In the genomic region with DNA sequence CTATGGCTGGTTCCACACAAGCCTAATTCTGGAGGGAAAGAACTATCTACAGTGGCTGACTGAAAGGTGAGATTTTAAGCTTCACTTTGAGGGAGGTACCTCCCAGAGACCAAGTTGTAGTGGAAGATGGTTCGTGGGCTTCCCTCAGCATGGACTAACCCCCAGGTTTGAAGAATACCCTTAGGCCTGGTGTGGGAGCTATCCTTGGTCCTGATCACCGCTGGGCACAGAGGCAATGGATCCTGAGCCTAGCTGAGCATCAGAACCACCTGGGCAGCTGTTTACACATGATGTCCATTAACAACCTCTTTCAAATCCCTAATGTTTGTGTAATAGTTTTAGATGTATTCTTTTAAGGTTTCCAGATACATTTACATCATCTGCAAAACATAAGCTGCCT, we compare ENCODE assay signal across 16 cellular contexts. TPM values are rescaled to one million over a fixed set of nuclear protein-coding genes. Genes with fewer than 3 reads are reported as not detected.
A peak's percentile ranks its signal among the peaks of the same experiment; 100 is the strongest.
DNase-seq lines count a peak whose midpoint lies in the region; ATAC-seq and TF ChIP-seq lines count a peak whose summit lies in the region.
"Had no signal": no experiment of that assay in that cellular context is flagged by ENCODE, and none has a peak within 500 bp of the region (broad histone marks: within the 10 kb centered on the region; RNA-seq: fewer than 3 reads in every experiment).

No MANE protein-coding gene starts in this region.

- H3K9ac ChIP-seq in PC-3 (ENCODE audit: low read length) (no peak overlapping the region), endodermal cell (ENCODE audit: extremely low read depth, low read length, poor library complexity, severe bottlenecking) (no peak overlapping the region)

- CTCF ChIA-PET in PC-3 (lab: Charles Lee), result no interaction called here

- H3K4me2 ChIP-seq in PC-3 (ENCODE audit: low read length), result no peak overlapping the region

- no peak overlapping the region for H2AFZ ChIP-seq in PC-3 (ENCODE audit: low read length)

- no peak for ATAC-seq in PC-3

- no peaks in the 10 kb centered on the region for H3F3A ChIP-seq in PC-3 (ENCODE audit: low read length, unreplicated experiment)

- H3K9me3 ChIP-seq in PC-3 (ENCODE audit: low read length) (no peaks in the 10 kb centered on the region), endodermal cell (ENCODE audit: control insufficient read depth, low read length) (peaks cover 7% of the 10 kb centered on the region)

- H3K27me3 ChIP-seq in PC-3 (ENCODE audit: low read length) (peaks cover 15% of the 10 kb centered on the region; the same call in 1 of the 2 replicates), endodermal cell (ENCODE audit: control insufficient read depth, insufficient read depth, low read length, poor library complexity, severe bottlenecking) (no peaks in the 10 kb centered on the region)

- DNase-seq in stimulated activated CD4-positive, alpha-beta T cell treated with anti-CD3 and anti-CD28 coated beads, Interleukin-15, amount 100 ng/mL, for 24 hours, result peak; percentile 7
- DNase-seq in stimulated activated CD4-positive, alpha-beta T cell treated with anti-CD3 and anti-CD28 coated beads, Interleukin-4, amount 100 ng/mL, for 24 hours, result no peak
- DNase-seq in PC-3, result peak; percentile 50
- peak; percentile 92 for DNase-seq in endodermal cell
- DNase-seq in stimulated activated CD8-positive, alpha-beta memory T cell treated with anti-CD3 and anti-CD28 coated beads, Interleukin-4, amount 100 ng/mL, for 48 hours, result peak; percentile 33
- DNase-seq in stimulated activated naive CD4-positive, alpha-beta T cell treated with Interleukin-2 at 50 U/mL for 16 hours (lab: John Stamatoyannopoulos, UW), result no peak
- DNase-seq in NCI-H748 (lab: John Stamatoyannopoulos, UW; ENCODE audit: unreplicated experiment), result no peak
- DNase-seq in OCI-M2 (lab: John Stamatoyannopoulos, UW; ENCODE audit: unreplicated experiment), result no peak
- DNase-seq: CD4-positive, CD25-positive, alpha-beta regulatory T cell; hypothalamus; NCI-H1436; NCI-H526 had no signal

- no peaks in the 10 kb centered on the region for H3K4me1 Mint-ChIP-seq in endodermal cell
- H3K4me1 Mint-ChIP-seq: CD4-positive, CD25-positive, alpha-beta regulatory T cell had no signal

- H3K4me3 Mint-ChIP-seq in endodermal cell, result no peak overlapping the region
- H3K4me3 Mint-ChIP-seq: CD4-positive, CD25-positive, alpha-beta regulatory T cell had no signal

- H3K27ac ChIP-seq in PC-3 (ENCODE audit: low read length) (no peak overlapping the region), endodermal cell (ENCODE audit: low read depth, low read length) (no peak overlapping the region)

- peaks cover 4% of the 10 kb centered on the region for H3K27me3 Mint-ChIP-seq in endodermal cell (ENCODE audit: insufficient read depth)
- H3K27me3 Mint-ChIP-seq: CD4-positive, CD25-positive, alpha-beta regulatory T cell had no signal

- no peaks in the 10 kb centered on the region for H3K36me3 Mint-ChIP-seq in endodermal cell (ENCODE audit: low read depth)
- H3K36me3 Mint-ChIP-seq: CD4-positive, CD25-positive, alpha-beta regulatory T cell had no signal

- WGBS in endodermal cell (ENCODE audit: insufficient coverage in 1 of 2, insufficient read length in 1 of 2), 2 experiments, result 69% methylated on average over 2 of the region's 2 CpGs; no CpG with 5 or more reads in 1 of the 2 experiments

- H3K9me2 ChIP-seq in PC-3 (replicated peaks; ENCODE audit: low read length), result no peaks in the 10 kb centered on the region

- H3K27ac Mint-ChIP-seq in endodermal cell, result no peak overlapping the region
- H3K27ac Mint-ChIP-seq: CD4-positive, CD25-positive, alpha-beta regulatory T cell; progenitor cell of endocrine pancreas had no signal

- POLR2A ChIA-PET in PC-3 (lab: Charles Lee; ENCODE audit: unreplicated experiment), result no interaction called here

- H3K4me3 ChIP-seq in PC-3 (ENCODE audit: low read length) (no peak overlapping the region), endodermal cell (ENCODE audit: low read length) (no peak overlapping the region)

- no peaks in the 10 kb centered on the region for H4K20me1 ChIP-seq in PC-3 (ENCODE audit: low read length)

- peaks cover 12% of the 10 kb centered on the region for H3K9me3 Mint-ChIP-seq in endodermal cell

- no TSS peak for BruUV-seq in PC-3 (replicated peaks; lab: Mats Ljungman, UMichigan)

- H3K4me1 ChIP-seq in PC-3 (ENCODE audit: insufficient read depth, low read length) (no peaks in the 10 kb centered on the region), endodermal cell (ENCODE audit: control insufficient read depth, insufficient read depth, low read length) (no peaks in the 10 kb centered on the region)

- H3K36me3 ChIP-seq in PC-3 (ENCODE audit: low read depth, low read length), result no peaks in the 10 kb centered on the region
- no peaks in the 10 kb centered on the region for H3K36me3 ChIP-seq in endodermal cell (ENCODE audit: control insufficient read depth, insufficient read depth, low read length)

- intact Hi-C loops in PC-3 (cut with micrococcal nuclease), result no loop called here

- TF ChIP-seq CTCF in PC-3 (conservative IDR thresholded peaks at IDR 0.05; ENCODE audit: low read depth, low read length) (no peak), endodermal cell (conservative IDR thresholded peaks at IDR 0.05) (no peak)

- H3K79me2 ChIP-seq in PC-3 (ENCODE audit: low read length), result no peaks in the 10 kb centered on the region

RNA-seq across cellular contexts. Expression of a gene that starts 10.3 kb away (rescaled TPM):
- total RNA-seq in PC-3 (2014; rRNA removed) (not detected in 2 replicates), endodermal cell (not detected)
- not detected for polyA plus RNA-seq in endodermal cell (2013, experiment 1 of 2)
- polyA plus RNA-seq in endodermal cell (2013, experiment 2 of 2), result not detected
- total RNA-seq: astrocyte; CD4-positive, CD25-positive, alpha-beta regulatory T cell; mesenteric fat pad; progenitor cell of endocrine pancreas; subcutaneous adipose tissue had no signal
- polyA plus RNA-seq: CD4-positive, CD25-positive, alpha-beta regulatory T cell had no signal

RNA-seq across cellular contexts. Expression of a gene that starts 32.8 kb away (rescaled TPM):
- total RNA-seq in PC-3 (2014; rRNA removed) (17.2 and 24.2 TPM in 2 replicates), endodermal cell (10 to 100 TPM; 27.1 to 28.3 TPM)
- 16.6 TPM for polyA plus RNA-seq in endodermal cell (2013, experiment 1 of 2)
- 20.3 TPM for polyA plus RNA-seq in endodermal cell (2013, experiment 2 of 2)

Comparison
In these comparisons a context has a peak if more than half of its experiments do, and no peak if none do; other contexts are left out.
1. DNase-seq: peak in stimulated activated CD4-positive, alpha-beta T cell treated with anti-CD3 and anti-CD28 coated beads, Interleukin-15, amount 100 ng/mL, for 24 hours (single experiment), PC-3 (single experiment), endodermal cell (single experiment) and stimulated activated CD8-positive, alpha-beta memory T cell treated with anti-CD3 and anti-CD28 coated beads, Interleukin-4, amount 100 ng/mL, for 48 hours (single experiment); none in stimulated activated CD4-positive, alpha-beta T cell treated with anti-CD3 and anti-CD28 coated beads, Interleukin-4, amount 100 ng/mL, for 24 hours (single experiment), stimulated activated naive CD4-positive, alpha-beta T cell treated with Interleukin-2 at 50 U/mL for 16 hours (single experiment), NCI-H748 (single experiment) and OCI-M2 (single experiment).